Comparison of ENCODE assay signal across 8 cellular contexts in genomic region chr3:197793246-197793645, GRCh38. TPM values are rescaled to one million over a fixed set of nuclear protein-coding genes. Genes with fewer than 3 reads are reported as not detected.
DNase-seq lines count a peak whose midpoint lies in the region; ATAC-seq and TF ChIP-seq lines count a peak whose summit lies in the region.

No MANE protein-coding gene starts in this region.

- no peaks in the 10 kb centered on the region for H3K36me3 ChIP-seq in Caco-2 (ENCODE audit: control insufficient read depth, insufficient read depth, low read length)

- CTCF ChIA-PET in Caco-2 (lab: Charles Lee) (no interaction called here), activated B cell treated with CpG ODN at 0.5 μM for 24 hours (lab: Charles Lee) (interaction anchor here (0.9 to 1.5 kb wide), 3 partner anchors 11 to 194 kb away, joined by 3 to 14 read pairs (median 3); no protein-coding TSS in a partner anchor)

- H3K9me3 ChIP-seq in Caco-2, result no peaks in the 10 kb centered on the region

- no peaks in the 10 kb centered on the region for H3K27me3 ChIP-seq in Caco-2 (replicated peaks; ENCODE audit: control insufficient read depth, insufficient read depth, low read length)

- H3K4me1 Mint-ChIP-seq in Caco-2 (ENCODE audit: low read depth, unreplicated experiment) (no peaks in the 10 kb centered on the region), activated B cell treated with CpG ODN at 0.5 μM for 24 hours (peaks cover 71% of the 10 kb centered on the region), memory B cell (peaks cover 43% of the 10 kb centered on the region)

- H3K9me3 Mint-ChIP-seq in Caco-2 (ENCODE audit: unreplicated experiment) (no peaks in the 10 kb centered on the region), activated B cell treated with CpG ODN at 0.5 μM for 24 hours (no peaks in the 10 kb centered on the region), memory B cell (no peaks in the 10 kb centered on the region)

- no peak for DNase-seq in Caco-2
- peak; percentile 65 for DNase-seq in HCEC 1CT
- no peak for DNase-seq in activated B cell treated with CpG ODN at 0.5 μM for 24 hours
- DNase-seq in memory B cell (ENCODE audit: low spot score in 2 of 2), result no peak
- DNase-seq in anterior cingulate cortex (lab: John Stamatoyannopoulos, UW), result no peak
- DNase-seq in hepatic stellate cell (ENCODE audit: low spot score), result no peak

- POLR2A ChIA-PET in Caco-2 (lab: Charles Lee) (no interaction called here), activated B cell treated with CpG ODN at 0.5 μM for 24 hours (lab: Charles Lee) (interaction anchor here (0.9 to 1.3 kb wide), 3 partner anchors 11 to 55 kb away, joined by 3 to 8 read pairs (median 3); no protein-coding TSS in a partner anchor)

- peaks cover 9% of the 10 kb centered on the region for H3K36me3 Mint-ChIP-seq in Caco-2 (ENCODE audit: insufficient read depth, unreplicated experiment)
- H3K36me3 Mint-ChIP-seq in activated B cell treated with CpG ODN at 0.5 μM for 24 hours (ENCODE audit: low read depth), result peaks cover 9% of the 10 kb centered on the region
- H3K36me3 Mint-ChIP-seq in memory B cell, result peaks cover 3% of the 10 kb centered on the region

- H3K27me3 Mint-ChIP-seq in Caco-2 (ENCODE audit: insufficient read depth, unreplicated experiment) (no peaks in the 10 kb centered on the region), activated B cell treated with CpG ODN at 0.5 μM for 24 hours (no peaks in the 10 kb centered on the region), memory B cell (no peaks in the 10 kb centered on the region)

- H3K4me3 ChIP-seq in Caco-2 (ENCODE audit: low read depth, low read length), result no peak overlapping the region

- ATAC-seq in activated B cell treated with CpG ODN at 0.5 μM for 24 hours (ENCODE audit: low read depth), result peak; percentile 12
- ATAC-seq in memory B cell (ENCODE audit: low read depth), result no peak
- no peak for ATAC-seq in HG03139 (IDR thresholded peaks at IDR 0.05; ENCODE audit: unreplicated experiment)
- ATAC-seq in GM21717 (IDR thresholded peaks at IDR 0.05; ENCODE audit: unreplicated experiment), result no peak

- H3K4me3 Mint-ChIP-seq in Caco-2 (ENCODE audit: unreplicated experiment) (no peak overlapping the region), activated B cell treated with CpG ODN at 0.5 μM for 24 hours (peak overlapping the region; percentile 66), memory B cell (peak overlapping the region; percentile 67)

- intact Hi-C loops in Caco-2 (cut with micrococcal nuclease; ENCODE audit: unreplicated experiment) (no loop called here), activated B cell treated with CpG ODN at 0.5 μM for 24 hours (cut with micrococcal nuclease) (loop anchor here (5.0 kb wide), 1 partner anchor 159 kb away; the partner anchor contains the start of gene RPL35A)

- H3K4me1 ChIP-seq in Caco-2, result no peaks in the 10 kb centered on the region

- TF ChIP-seq CTCF in Caco-2 (IDR thresholded peaks at IDR 0.05; ENCODE audit: insufficient read depth in 1 of 2, low read depth in 1 of 2, low read length in 1 of 2, severe bottlenecking in 1 of 2, unreplicated experiment in 1 of 2) (no peak), activated B cell treated with CpG ODN at 0.5 μM for 24 hours (IDR thresholded peaks at IDR 0.05) (no peak)

- no peak overlapping the region for H3K27ac Mint-ChIP-seq in Caco-2 (ENCODE audit: unreplicated experiment)
- peak overlapping the region; percentile 80 for H3K27ac Mint-ChIP-seq in activated B cell treated with CpG ODN at 0.5 μM for 24 hours
- peak overlapping the region; percentile 76 for H3K27ac Mint-ChIP-seq in memory B cell

- BruUV-seq in Caco-2 (replicated peaks; lab: Mats Ljungman, UMichigan), result TSS peak; percentile 10

RNA-seq across cellular contexts. Expression of gene LRCH3, which starts 2.2 kb away (rescaled TPM):
- 38.7 and 51.8 TPM in 2 replicates for total RNA-seq in Caco-2 (2022)
- total RNA-seq in activated B cell treated with CpG ODN at 0.5 μM for 24 hours, result 94.1 and 96.1 TPM in 2 replicates

RNA-seq across cellular contexts. Expression of gene FYTTD1, which starts 43.6 kb away (rescaled TPM):
- total RNA-seq in Caco-2 (2022) (39.5 and 41.6 TPM in 2 replicates), activated B cell treated with CpG ODN at 0.5 μM for 24 hours (78.6 and 84.2 TPM in 2 replicates)

RNA-seq across cellular contexts. Expression of gene RUBCN, which starts 56.5 kb away (rescaled TPM):
- total RNA-seq in Caco-2 (2022) (10.6 and 14.5 TPM in 2 replicates), activated B cell treated with CpG ODN at 0.5 μM for 24 hours (196 and 217 TPM in 2 replicates)

Comparison
In these comparisons a context has a peak if more than half of its experiments do, and no peak if none do; other contexts are left out.
1. RNA of gene RUBCN, which starts 56.5 kb away (total RNA-seq): 196 to 217 TPM in activated B cell treated with CpG ODN at 0.5 μM for 24 hours; 10.6 to 14.5 TPM in Caco-2; every median in the first group is over 10 times any median in the second.